In the genomic region with DNA sequence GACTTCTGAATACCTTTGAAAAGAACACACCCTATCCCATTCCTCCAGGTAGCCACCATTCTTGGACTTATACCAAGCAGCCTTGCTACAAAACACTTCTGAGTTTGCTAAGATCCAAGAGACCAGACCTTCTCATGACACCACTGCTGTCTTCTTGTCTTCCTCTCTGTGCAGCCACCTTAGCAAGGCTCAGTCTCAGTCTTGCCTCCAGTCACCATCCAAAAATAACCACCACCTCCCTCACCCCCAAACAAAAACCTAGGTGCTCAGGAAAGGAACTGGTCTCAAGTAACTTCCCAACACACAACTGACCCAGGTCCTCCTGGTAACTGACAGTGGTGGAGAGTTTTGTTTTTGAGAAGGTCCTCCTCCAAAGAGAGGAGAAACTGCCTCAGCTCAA, we compare ENCODE assay signal across 17 cellular contexts.
DNase-seq lines count a peak whose midpoint lies in the region; ATAC-seq, FAIRE-seq and TF ChIP-seq lines count a peak whose summit lies in the region.
"Had no signal": no experiment of that assay in that cellular context is flagged by ENCODE, and none has a peak within 500 bp of the region (broad histone marks: within the 10 kb centered on the region; RNA-seq: fewer than 3 reads in every experiment).

No MANE protein-coding gene starts in this region.

- TF ChIP-seq CTCF in CD8-positive, alpha-beta T cell (IDR thresholded peaks at IDR 0.05), result no peak
- no peak for TF ChIP-seq CTCF in activated CD8-positive, alpha-beta T cell treated with anti-CD3 and anti-CD28 coated beads for 36 hours (IDR thresholded peaks at IDR 0.05)
- no peak for TF ChIP-seq CTCF in natural killer cell (IDR thresholded peaks at IDR 0.05)
- no peak for TF ChIP-seq CTCF in stomach (IDR thresholded peaks at IDR 0.05)

- CTCF ChIA-PET in CD8-positive, alpha-beta T cell (lab: Charles Lee), result interaction anchor here (3.6 kb wide), 1 partner anchor 8 kb away, joined by 20 read pairs; no protein-coding TSS in a partner anchor
- CTCF ChIA-PET in activated CD8-positive, alpha-beta T cell treated with anti-CD3 and anti-CD28 coated beads for 36 hours (lab: Charles Lee), result interaction anchor here (1.4 to 2.3 kb wide), 3 partner anchors 8 to 74 kb away, joined by 3 to 5 read pairs (median 5); no protein-coding TSS in a partner anchor

- peaks cover 48% of the 10 kb centered on the region for H3K36me3 Mint-ChIP-seq in CD8-positive, alpha-beta T cell
- peaks cover 33% of the 10 kb centered on the region for H3K36me3 Mint-ChIP-seq in activated CD8-positive, alpha-beta T cell treated with anti-CD3 and anti-CD28 coated beads for 36 hours (ENCODE audit: low read depth)
- no peaks in the 10 kb centered on the region for H3K36me3 Mint-ChIP-seq in natural killer cell

- peaks cover 35% of the 10 kb centered on the region for H3K4me1 ChIP-seq in CD8-positive, alpha-beta T cell (ENCODE audit: insufficient read depth, low read length)
- peaks cover 6 to 53% (median 27%) of the 10 kb centered on the region in 4 donors for H3K4me1 ChIP-seq in stomach

- POLR2A ChIA-PET in CD8-positive, alpha-beta T cell (lab: Charles Lee), result interaction anchor here (0.9 to 5.0 kb wide), 2 partner anchors 9 to 54 kb away, joined by 3 to 28 read pairs; no protein-coding TSS in a partner anchor
- POLR2A ChIA-PET in activated CD8-positive, alpha-beta T cell treated with anti-CD3 and anti-CD28 coated beads for 36 hours (lab: Charles Lee), result interaction anchor here (4.7 kb wide), 1 partner anchor 10 kb away, joined by 20 read pairs; no protein-coding TSS in a partner anchor

- no peak for TF ChIP-seq EP300 in stomach (IDR thresholded peaks at IDR 0.05)

- FAIRE-seq in GM18507 (lab: Jason Lieb, UNC), result peak; percentile 73

- no peaks in the 10 kb centered on the region for H3K9me3 ChIP-seq in CD8-positive, alpha-beta T cell (ENCODE audit: low read length)
- no peaks in the 10 kb centered on the region for H3K9me3 ChIP-seq in stomach
- H3K9me3 ChIP-seq: testis had no signal

- no peaks in the 10 kb centered on the region for H3K27me3 ChIP-seq in CD8-positive, alpha-beta T cell (ENCODE audit: insufficient read depth, low read length)
- H3K27me3 ChIP-seq in stomach, result no peaks in the 10 kb centered on the region
- H3K27me3 ChIP-seq: testis had no signal

- peaks cover 81% of the 10 kb centered on the region for H3K4me1 Mint-ChIP-seq in CD8-positive, alpha-beta T cell (ENCODE audit: low read depth)
- H3K4me1 Mint-ChIP-seq in activated CD8-positive, alpha-beta T cell treated with anti-CD3 and anti-CD28 coated beads for 36 hours (ENCODE audit: low read depth), result peaks cover 71% of the 10 kb centered on the region
- peaks cover 80% of the 10 kb centered on the region in 2 donors for H3K4me1 Mint-ChIP-seq in natural killer cell

- intact Hi-C loops in CD8-positive, alpha-beta T cell (cut with DNase I, micrococcal nuclease), result no loop called here
- intact Hi-C loops in activated CD8-positive, alpha-beta T cell treated with anti-CD3 and anti-CD28 coated beads for 36 hours (cut with micrococcal nuclease), result no loop called here
- intact Hi-C loops in natural killer cell (cut with micrococcal nuclease), result no loop called here
- intact Hi-C loops in posterior vena cava (cut with DNase I), result no loop called here
- intact Hi-C loops in stomach (cut with DNase I; ENCODE audit: low total_unique reads), result no loop called here

- no peak for TF ChIP-seq POLR2A in stomach (IDR thresholded peaks at IDR 0.05)

- no peaks in the 10 kb centered on the region for H3K9me3 Mint-ChIP-seq in CD8-positive, alpha-beta T cell
- H3K9me3 Mint-ChIP-seq in activated CD8-positive, alpha-beta T cell treated with anti-CD3 and anti-CD28 coated beads for 36 hours, result no peaks in the 10 kb centered on the region
- H3K9me3 Mint-ChIP-seq in natural killer cell, result no peaks in the 10 kb centered on the region
- H3K9me3 Mint-ChIP-seq: activated T-helper 2 cell treated with anti-CD3 and anti-CD28 coated beads, Interferon-gamma antibody, Interleukin-2, Interleukin-4, amounts not matched to agents 10 μg/mL and 5 μg/mL and 100 μg/mL, durations not matched to agents 14 hours and 24 hours and 36 hours; brain; endodermal cell had no signal

- peak overlapping the region; percentile 83 for H3K27ac Mint-ChIP-seq in CD8-positive, alpha-beta T cell
- peak overlapping the region; percentile 10 for H3K27ac Mint-ChIP-seq in activated CD8-positive, alpha-beta T cell treated with anti-CD3 and anti-CD28 coated beads for 36 hours
- H3K27ac Mint-ChIP-seq in natural killer cell, result peak overlapping the region; percentile 78 to 92
- H3K27ac Mint-ChIP-seq: activated T-helper 2 cell treated with anti-CD3 and anti-CD28 coated beads, Interferon-gamma antibody, Interleukin-2, Interleukin-4, amounts not matched to agents 10 μg/mL and 5 μg/mL and 100 μg/mL, durations not matched to agents 14 hours and 24 hours and 36 hours; brain; endodermal cell had no signal

- no peak for DNase-seq in CD8-positive, alpha-beta T cell
- DNase-seq in GM18507 (ENCODE audit: extremely low spot score, insufficient read length, low read depth) (no peak), natural killer cell (no peak), posterior vena cava (ENCODE audit: low spot score) (no peak), GOT3 (lab: John Stamatoyannopoulos, UW) (no peak), stomach (no peak)
- no peak for DNase-seq in activated CD8-positive, alpha-beta T cell treated with anti-CD3 and anti-CD28 coated beads for 36 hours
- DNase-seq: COR-L47, endodermal cell, islet precursor cell, NCI-H2171, right cardiac atrium, testis had no signal

- no peaks in the 10 kb centered on the region for H3K27me3 Mint-ChIP-seq in CD8-positive, alpha-beta T cell (ENCODE audit: low read depth)
- H3K27me3 Mint-ChIP-seq in activated CD8-positive, alpha-beta T cell treated with anti-CD3 and anti-CD28 coated beads for 36 hours, result no peaks in the 10 kb centered on the region
- H3K27me3 Mint-ChIP-seq in natural killer cell (ENCODE audit: low read depth in 2 of 2), result no peaks in the 10 kb centered on the region
- H3K27me3 Mint-ChIP-seq: brain had no signal

- ATAC-seq in CD8-positive, alpha-beta T cell, result no peak
- no peak for ATAC-seq in activated CD8-positive, alpha-beta T cell treated with anti-CD3 and anti-CD28 coated beads for 36 hours
- ATAC-seq in natural killer cell (peak in 2 of 3 donors; percentile 43 to 47), HG02642 (IDR thresholded peaks at IDR 0.05; ENCODE audit: poor library complexity, unreplicated experiment) (no peak)
- ATAC-seq: activated CD4-positive, CD25-positive, alpha-beta regulatory T cell treated with anti-CD3 and anti-CD28 coated beads, Interleukin-2, amount 50 U/mL, for 24 hours; right cardiac atrium had no signal

- no peaks in the 10 kb centered on the region for H3K36me3 ChIP-seq in CD8-positive, alpha-beta T cell (ENCODE audit: insufficient read depth, low read length)
- H3K36me3 ChIP-seq in stomach, result no peaks in the 10 kb centered on the region

- peak overlapping the region; percentile 15 for H3K27ac ChIP-seq in CD8-positive, alpha-beta T cell (ENCODE audit: low read depth, low read length)
- no peak overlapping the region for H3K27ac ChIP-seq in stomach
- H3K27ac ChIP-seq: testis had no signal

- H3K4me3 Mint-ChIP-seq in CD8-positive, alpha-beta T cell, result no peak overlapping the region
- H3K4me3 Mint-ChIP-seq in activated CD8-positive, alpha-beta T cell treated with anti-CD3 and anti-CD28 coated beads for 36 hours, result no peak overlapping the region
- peak overlapping the region; percentile 32 for H3K4me3 Mint-ChIP-seq in natural killer cell
- H3K4me3 Mint-ChIP-seq: brain, endodermal cell had no signal

- no peak overlapping the region for H3K4me3 ChIP-seq in CD8-positive, alpha-beta T cell (ENCODE audit: low read depth, low read length)
- H3K4me3 ChIP-seq in stomach, result no peak overlapping the region
- H3K4me3 ChIP-seq: testis had no signal

Comparison
In these comparisons a context has a peak if more than half of its experiments do, and no peak if none do; other contexts are left out.
1. ATAC-seq: peak in natural killer cell (2 of 3); none in CD8-positive, alpha-beta T cell (single experiment), activated CD8-positive, alpha-beta T cell treated with anti-CD3 and anti-CD28 coated beads for 36 hours (single experiment) and HG02642 (single experiment).
2. H3K27ac Mint-ChIP-seq: peak in every context shown above with its lines; median percentile 85 in natural killer cell; 83 in CD8-positive, alpha-beta T cell; 10 in activated CD8-positive, alpha-beta T cell treated with anti-CD3 and anti-CD28 coated beads for 36 hours.